1 cellular context compared by ENCODE assay signal in the genomic region with DNA sequence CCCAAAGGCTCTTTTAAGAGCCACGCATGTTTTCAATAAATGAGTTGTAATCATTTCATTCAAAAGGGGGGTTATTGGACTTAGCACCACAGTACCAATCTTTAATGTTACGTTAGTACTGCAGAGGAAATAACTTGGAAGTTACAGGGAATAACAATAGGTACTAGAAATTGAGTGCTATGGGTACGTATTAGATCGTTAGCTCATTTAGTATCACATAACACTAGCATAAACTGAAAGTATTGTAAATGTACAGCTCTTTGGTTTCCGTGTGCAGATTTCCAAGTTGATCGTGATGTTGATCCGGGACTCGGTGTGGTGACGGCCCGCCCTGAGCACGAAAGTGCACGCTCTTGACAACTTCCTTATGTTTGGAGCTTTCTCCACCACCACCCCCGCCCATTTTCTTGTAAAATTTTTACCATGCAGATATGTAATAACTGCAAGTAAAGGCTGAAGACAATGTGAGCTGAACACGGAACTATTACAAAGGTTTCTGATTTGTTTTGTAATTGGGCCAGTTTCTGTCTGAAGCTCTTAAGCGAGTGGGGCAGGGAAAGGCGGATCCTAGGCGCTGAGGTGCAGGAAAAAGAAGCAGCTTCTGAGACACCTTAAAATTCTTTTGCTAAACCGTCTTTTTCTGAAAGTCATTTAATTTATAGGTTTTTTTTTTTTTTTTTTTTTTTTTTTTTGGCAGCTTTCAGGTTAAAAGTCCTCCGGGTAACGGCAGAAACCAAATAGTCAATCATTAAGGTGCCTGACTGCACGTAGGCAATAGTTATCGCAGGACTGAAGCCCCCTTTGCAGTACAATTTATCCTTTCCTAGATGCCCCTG.
TF ChIP-seq lines count a peak whose summit lies in the region.

No MANE protein-coding gene starts in this region.

TF ChIP-seq in WTC11, 78 proteins besides CTCF, POLR2A, EP300 and RAD21 (continued from another document):
- TF ChIP-seq, protein P1, sequence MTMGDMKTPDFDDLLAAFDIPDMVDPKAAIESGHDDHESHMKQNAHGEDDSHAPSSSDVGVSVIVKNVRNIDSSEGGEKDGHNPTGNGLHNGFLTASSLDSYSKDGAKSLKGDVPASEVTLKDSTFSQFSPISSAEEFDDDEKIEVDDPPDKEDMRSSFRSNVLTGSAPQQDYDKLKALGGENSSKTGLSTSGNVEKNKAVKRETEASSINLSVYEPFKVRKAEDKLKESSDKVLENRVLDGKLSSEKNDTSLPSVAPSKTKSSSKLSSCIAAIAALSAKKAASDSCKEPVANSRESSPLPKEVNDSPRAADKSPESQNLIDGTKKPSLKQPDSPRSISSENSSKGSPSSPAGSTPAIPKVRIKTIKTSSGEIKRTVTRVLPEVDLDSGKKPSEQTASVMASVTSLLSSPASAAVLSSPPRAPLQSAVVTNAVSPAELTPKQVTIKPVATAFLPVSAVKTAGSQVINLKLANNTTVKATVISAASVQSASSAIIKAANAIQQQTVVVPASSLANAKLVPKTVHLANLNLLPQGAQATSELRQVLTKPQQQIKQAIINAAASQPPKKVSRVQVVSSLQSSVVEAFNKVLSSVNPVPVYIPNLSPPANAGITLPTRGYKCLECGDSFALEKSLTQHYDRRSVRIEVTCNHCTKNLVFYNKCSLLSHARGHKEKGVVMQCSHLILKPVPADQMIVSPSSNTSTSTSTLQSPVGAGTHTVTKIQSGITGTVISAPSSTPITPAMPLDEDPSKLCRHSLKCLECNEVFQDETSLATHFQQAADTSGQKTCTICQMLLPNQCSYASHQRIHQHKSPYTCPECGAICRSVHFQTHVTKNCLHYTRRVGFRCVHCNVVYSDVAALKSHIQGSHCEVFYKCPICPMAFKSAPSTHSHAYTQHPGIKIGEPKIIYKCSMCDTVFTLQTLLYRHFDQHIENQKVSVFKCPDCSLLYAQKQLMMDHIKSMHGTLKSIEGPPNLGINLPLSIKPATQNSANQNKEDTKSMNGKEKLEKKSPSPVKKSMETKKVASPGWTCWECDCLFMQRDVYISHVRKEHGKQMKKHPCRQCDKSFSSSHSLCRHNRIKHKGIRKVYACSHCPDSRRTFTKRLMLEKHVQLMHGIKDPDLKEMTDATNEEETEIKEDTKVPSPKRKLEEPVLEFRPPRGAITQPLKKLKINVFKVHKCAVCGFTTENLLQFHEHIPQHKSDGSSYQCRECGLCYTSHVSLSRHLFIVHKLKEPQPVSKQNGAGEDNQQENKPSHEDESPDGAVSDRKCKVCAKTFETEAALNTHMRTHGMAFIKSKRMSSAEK (CRISPR knock-in tag; IDR thresholded peaks at IDR 0.05; ENCODE audit: borderline replicate concordance) = peak; percentile 99
- TF ChIP-seq HMGA2 (CRISPR knock-in tag; IDR thresholded peaks at IDR 0.05) = no peak
- TF ChIP-seq EMX1 (CRISPR knock-in tag; IDR thresholded peaks at IDR 0.05) = peak; percentile 97
- TF ChIP-seq, protein P2, sequence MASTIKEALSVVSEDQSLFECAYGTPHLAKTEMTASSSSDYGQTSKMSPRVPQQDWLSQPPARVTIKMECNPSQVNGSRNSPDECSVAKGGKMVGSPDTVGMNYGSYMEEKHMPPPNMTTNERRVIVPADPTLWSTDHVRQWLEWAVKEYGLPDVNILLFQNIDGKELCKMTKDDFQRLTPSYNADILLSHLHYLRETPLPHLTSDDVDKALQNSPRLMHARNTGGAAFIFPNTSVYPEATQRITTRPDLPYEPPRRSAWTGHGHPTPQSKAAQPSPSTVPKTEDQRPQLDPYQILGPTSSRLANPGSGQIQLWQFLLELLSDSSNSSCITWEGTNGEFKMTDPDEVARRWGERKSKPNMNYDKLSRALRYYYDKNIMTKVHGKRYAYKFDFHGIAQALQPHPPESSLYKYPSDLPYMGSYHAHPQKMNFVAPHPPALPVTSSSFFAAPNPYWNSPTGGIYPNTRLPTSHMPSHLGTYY (CRISPR knock-in tag; IDR thresholded peaks at IDR 0.05) = peak; percentile 99
- peak; percentile 98 for TF ChIP-seq PRRX2 (CRISPR knock-in tag; IDR thresholded peaks at IDR 0.05)
- no peak for TF ChIP-seq ATF1 (CRISPR knock-in tag; IDR thresholded peaks at IDR 0.05)
- TF ChIP-seq JUN (CRISPR knock-in tag; IDR thresholded peaks at IDR 0.05) = 0 out of 2 replicates have a peak, but pooled peaks have one; percentile 4
